8 cellular contexts compared by ENCODE assay signal in the genomic region with DNA sequence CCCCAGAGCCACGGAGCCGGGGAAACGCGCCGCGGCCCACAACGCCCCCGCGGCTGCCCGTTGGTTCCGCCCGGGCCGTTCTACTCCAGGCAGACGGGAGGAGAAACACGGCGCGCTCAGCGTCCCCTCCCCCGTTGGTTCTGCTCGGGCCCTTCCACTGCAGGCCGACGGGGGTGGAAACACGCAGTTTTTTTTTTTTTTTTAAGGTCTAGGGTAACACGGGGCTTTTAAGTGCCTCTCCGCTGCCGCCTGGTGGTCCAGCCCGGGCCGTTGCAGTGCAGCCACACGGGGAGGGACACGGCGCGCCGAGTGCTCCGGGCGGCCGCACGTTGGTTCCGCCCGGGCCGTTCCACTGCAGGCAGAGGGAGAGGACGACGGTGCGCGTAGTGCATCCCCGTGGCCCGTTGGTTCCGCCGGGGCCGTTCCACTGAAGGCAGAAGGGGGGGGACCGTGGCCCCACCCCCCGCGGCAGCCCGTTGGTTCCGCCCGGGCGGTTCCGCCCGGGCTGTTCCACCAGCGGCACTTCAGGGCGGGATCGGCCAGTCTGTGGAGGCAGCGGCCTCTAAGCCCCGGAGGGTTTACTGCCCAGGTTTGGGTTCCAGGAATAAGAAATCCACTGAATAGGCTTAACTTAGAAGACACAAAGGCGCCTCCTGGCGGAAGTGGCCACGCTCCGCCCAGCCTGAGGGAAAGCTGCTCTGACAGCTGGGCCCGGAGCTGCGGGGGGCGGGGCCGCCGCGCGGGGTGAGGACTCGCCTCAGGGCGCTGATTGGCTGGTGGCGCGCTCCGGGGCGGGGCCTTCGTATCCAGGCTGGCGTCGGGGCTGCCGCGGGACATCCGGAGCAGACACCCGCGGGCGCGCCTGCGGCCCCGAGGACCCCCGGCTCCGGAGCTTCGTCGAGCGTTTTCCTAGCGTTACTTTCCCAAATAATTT. TPM values are rescaled to one million over a fixed set of nuclear protein-coding genes. Genes with fewer than 3 reads are reported as not detected.
DNase-seq lines count a peak whose midpoint lies in the region; ATAC-seq and TF ChIP-seq lines count a peak whose summit lies in the region.
"Not testable (repeated sequence)": the region's sequence is repeated elsewhere in the genome, so short reads cannot be mapped to it uniquely, and the experiment has no call there.

Gene SLC35E2B, minus strand, starts transcription at position 82 of the 934 bp plus-strand sequence. CDS start 16,096 bp downstream, outside the sequence.

- H4K20me1 ChIP-seq in PC-9 (ENCODE audit: insufficient read depth) = not testable (repeated sequence)

- peak within 1 kb of the TSS; percentile 74 for H3K4me2 ChIP-seq in PC-9

- in situ Hi-C loops in KBM-7 (cut with MboI; ENCODE audit: low pct_unique_long_range_greater_than_20kb, low sequenced_read_pairs) = not testable (repeated sequence)

- not testable (repeated sequence) for H3K27me3 ChIP-seq in PC-9 (ENCODE audit: insufficient read depth, low read depth); muscle layer of colon (ENCODE audit: control insufficient read depth in 1 of 2, insufficient read depth in 2 of 2, low read length in 2 of 2)

- TF ChIP-seq POLR2A in erythroblast (IDR thresholded peaks at IDR 0.05; ENCODE audit: low read length) = peak; percentile 40

- DNase-seq in DMS153 (lab: John Stamatoyannopoulos, UW) = peak; percentile 91
- peak; percentile 84 for DNase-seq in KBM-7
- peak; percentile 44 to 78 for DNase-seq in PC-9
- peak; percentile 90 for DNase-seq in activated T-cell treated with anti-CD3 and anti-CD28 coated beads for 48 hours (ENCODE audit: low read depth)
- peak; percentile 98 for DNase-seq in erythroblast (lab: John Stamatoyannopoulos, UW)
- DNase-seq in stimulated activated CD8-positive, alpha-beta memory T cell treated with anti-CD3 and anti-CD28 coated beads, Interleukin-4, amount 100 ng/mL, for 48 hours = peak; percentile 94

- ATAC-seq in GM21717 (IDR thresholded peaks at IDR 0.05; ENCODE audit: unreplicated experiment) = peak; percentile 73

- not testable (repeated sequence) for H3K9me3 ChIP-seq in PC-9 (ENCODE audit: insufficient read depth, low read depth); muscle layer of colon (ENCODE audit: low read length)

- CTCF ChIA-PET in PC-9 (lab: Charles Lee) = not testable (repeated sequence)

- not testable (repeated sequence) for H3K9ac ChIP-seq in muscle layer of colon (ENCODE audit: low read length)

- H3K36me3 ChIP-seq in PC-9 (ENCODE audit: low read depth); muscle layer of colon (ENCODE audit: insufficient read depth, low read length): not testable (repeated sequence)

- H3K79me2 ChIP-seq in PC-9 (ENCODE audit: low read depth) = peaks cover 16% of the 10 kb centered on the region

- H2AFZ ChIP-seq in PC-9 = not testable (repeated sequence)

- BruUV-seq in PC-9 (replicated peaks; lab: Mats Ljungman, UMichigan) = not testable (repeated sequence)

- H3K9me2 ChIP-seq in PC-9 (ENCODE audit: insufficient read depth) = not testable (repeated sequence)

- POLR2A ChIA-PET in PC-9 (lab: Charles Lee; ENCODE audit: unreplicated experiment) = not testable (repeated sequence)

- H3F3A ChIP-seq in PC-9 (ENCODE audit: insufficient read depth, low read depth) = not testable (repeated sequence)

- H3K27ac ChIP-seq in PC-9 (peak within 1 kb of the TSS; percentile 79), muscle layer of colon (ENCODE audit: low read depth, low read length) (peak within 1 kb of the TSS; percentile 52)

- peak within 1 kb of the TSS; percentile 51; the same call in 1 of the 2 replicates for H3K4me3 ChIP-seq in PC-9
- peak within 1 kb of the TSS in 1 of 2 donors; percentile 47 for H3K4me3 ChIP-seq in muscle layer of colon (ENCODE audit: low read depth in 1 of 2, low read length in 2 of 2)

- intact Hi-C loops in PC-9 (cut with micrococcal nuclease; ENCODE audit: unreplicated experiment) = not testable (repeated sequence)

- H3K4me1 ChIP-seq in PC-9 (replicated peaks; ENCODE audit: insufficient read depth); muscle layer of colon (ENCODE audit: insufficient read depth, low read length): not testable (repeated sequence)

- TF ChIP-seq CTCF in PC-9 (conservative IDR thresholded peaks at IDR 0.05) = not testable (repeated sequence)

RNA-seq across cellular contexts. Expression of gene SLC35E2B, which starts in this region (rescaled TPM):
- total RNA-seq in PC-9 (2021) = 55.4 and 63.7 TPM in 2 replicates
